ENCODE assay signal across 1 cellular context in genomic region chr22:37519268-37520195, GRCh38.
TF ChIP-seq lines count a peak whose summit lies in the region.

Gene CARD10, minus strand, starts transcription at chr22:37519415. Its CDS starts 215 bp downstream, at chr22:37519200.

TF ChIP-seq in H1, 55 proteins besides CTCF, POLR2A, EP300 and RAD21 (continued from another document):
- TF ChIP-seq KDM4A (IDR thresholded peaks at IDR 0.05; ENCODE audit: low read depth, low read length, severe bottlenecking) (peak; percentile 95), SIRT6 (IDR thresholded peaks at IDR 0.05; ENCODE audit: low read length) (no peak), CHD1 (IDR thresholded peaks at IDR 0.05; ENCODE audit: low read depth, low read length) (no peak), KDM5A (IDR thresholded peaks at IDR 0.05; ENCODE audit: low read length) (no peak), ZNF274 (IDR thresholded peaks at IDR 0.05; ENCODE audit: borderline replicate concordance, extremely low read depth, low read length) (no peak), TBP (IDR thresholded peaks at IDR 0.05; ENCODE audit: low read depth, low read length) (no peak), EZH2 (IDR thresholded peaks at IDR 0.05; ENCODE audit: low read depth, low read length, severe bottlenecking) (peak; percentile 55), CREB1 (IDR thresholded peaks at IDR 0.05) (no peak), GTF2F1 (IDR thresholded peaks at IDR 0.05; ENCODE audit: borderline replicate concordance, low read depth, low read length) (no peak), YY1 (IDR thresholded peaks at IDR 0.05; ENCODE audit: low read depth, low read length) (no peak), POU5F1 (IDR thresholded peaks at IDR 0.05; ENCODE audit: low read depth, low read length) (no peak), BRCA1 (IDR thresholded peaks at IDR 0.05; ENCODE audit: low read depth, low read length) (no peak), TEAD4 (IDR thresholded peaks at IDR 0.05; ENCODE audit: low read depth, low read length) (no peak), CEBPB (IDR thresholded peaks at IDR 0.05; ENCODE audit: low read depth, low read length) (no peak), HDAC6 (IDR thresholded peaks at IDR 0.05; ENCODE audit: low read depth, low read length) (no peak), SP4 (IDR thresholded peaks at IDR 0.05; ENCODE audit: low read length) (no peak), TAF7 (optimal IDR thresholded peaks at IDR 0.05; ENCODE audit: borderline replicate concordance, low read depth, low read length) (no peak), FOSL1 (IDR thresholded peaks at IDR 0.05; ENCODE audit: insufficient read depth, low read depth, low read length) (no peak), CBX8 (IDR thresholded peaks at IDR 0.05; ENCODE audit: borderline replicate concordance, low read depth, low read length) (no peak), POLR2AphosphoS5 (IDR thresholded peaks at IDR 0.05; ENCODE audit: low read depth, low read length) (no peak), HDAC2 (IDR thresholded peaks at IDR 0.05; ENCODE audit: borderline replicate concordance in 1 of 2, low read depth in 2 of 2, low read length in 2 of 2) (no peak), ATF2 (IDR thresholded peaks at IDR 0.05; ENCODE audit: low read length) (no peak), ATF3 (IDR thresholded peaks at IDR 0.05; ENCODE audit: insufficient read depth, low read depth, low read length) (no peak), SIX5 (IDR thresholded peaks at IDR 0.05; ENCODE audit: low read depth, low read length) (no peak), PHF8 (conservative IDR thresholded peaks at IDR 0.05; ENCODE audit: low read depth, low read length) (0 out of 2 replicates have a peak, but pooled peaks have one; percentile 28), TAF1 (IDR thresholded peaks at IDR 0.05; ENCODE audit: low read depth, low read length) (no peak), E2F6 (IDR thresholded peaks at IDR 0.05) (no peak), CHD2 (IDR thresholded peaks at IDR 0.05; ENCODE audit: low read length) (no peak), SIN3A (conservative IDR thresholded peaks at IDR 0.05 in 1 of 2, IDR thresholded peaks at IDR 0.05 in 1 of 2; ENCODE audit: low read depth in 1 of 2, low read length in 2 of 2) (no peak), GABPA (IDR thresholded peaks at IDR 0.05; ENCODE audit: borderline replicate concordance, insufficient read depth, low read length) (0 out of 2 replicates have a peak, but pooled peaks have one; percentile 38), RNF2 (IDR thresholded peaks at IDR 0.05; ENCODE audit: borderline replicate concordance, low read depth, low read length, missing control alignments, poor library complexity, severe bottlenecking) (no peak), MAFK (IDR thresholded peaks at IDR 0.05; ENCODE audit: low read depth, low read length) (no peak), TCF12 (IDR thresholded peaks at IDR 0.05; ENCODE audit: low read depth, low read length) (no peak), EGR1 (IDR thresholded peaks at IDR 0.05; ENCODE audit: borderline replicate concordance, low read depth, low read length) (0 out of 2 replicates have a peak, but pooled peaks have one; percentile 44), JUND (IDR thresholded peaks at IDR 0.05; ENCODE audit: low read length) (no peak), SP2 (IDR thresholded peaks at IDR 0.05; ENCODE audit: low read length) (no peak), CHD7 (IDR thresholded peaks at IDR 0.05; ENCODE audit: insufficient replicate concordance, low read length) (no peak), BCL11A (IDR thresholded peaks at IDR 0.05; ENCODE audit: low read depth in 2 of 2, low read length in 2 of 2) (no peak), CBX5 (IDR thresholded peaks at IDR 0.05; ENCODE audit: low read depth, low read length) (no peak)
